In genomic region chr14:103594265-103594664, GRCh38 we compare ENCODE assay signal across 9 cellular contexts. TPM values are rescaled to one million over a fixed set of nuclear protein-coding genes. Genes with fewer than 3 reads are reported as not detected.
DNase-seq lines count a peak whose midpoint lies in the region; FAIRE-seq and TF ChIP-seq lines count a peak whose summit lies in the region.
"Had no signal": no experiment of that assay in that cellular context is flagged by ENCODE, and none has a peak within 500 bp of the region (broad histone marks: within the 10 kb centered on the region; RNA-seq: fewer than 3 reads in every experiment).

No MANE protein-coding gene starts in this region.

- FAIRE-seq in astrocyte (lab: Jason Lieb, UNC) = no peak

- WGBS in transverse colon (ENCODE audit: low coverage in 1 of 2), 2 donors = 83 to 84% methylated on average over 1 to 9 of the region's 11 CpGs

- peaks cover 8% of the 10 kb centered on the region for H3K36me3 Mint-ChIP-seq in astrocyte (ENCODE audit: low read depth, unreplicated experiment)
- no peaks in the 10 kb centered on the region for H3K36me3 Mint-ChIP-seq in activated T-helper 1 cell treated with anti-CD3 and anti-CD28 coated beads, Interleukin-12 subunit alpha, Interleukin-12 subunit beta, Interleukin-2, Interleukin-4 antibody, amounts not matched to agents 30 ng/mL and 10 ng/mL and 1 ng/mL, durations not matched to agents 14 hours and 24 hours and 36 hours (ENCODE audit: low read depth)

- no peaks in the 10 kb centered on the region for H3K27me3 Mint-ChIP-seq in astrocyte (ENCODE audit: low read depth, unreplicated experiment)
- no peaks in the 10 kb centered on the region for H3K27me3 Mint-ChIP-seq in activated T-helper 1 cell treated with anti-CD3 and anti-CD28 coated beads, Interleukin-12 subunit alpha, Interleukin-12 subunit beta, Interleukin-2, Interleukin-4 antibody, amounts not matched to agents 30 ng/mL and 10 ng/mL and 1 ng/mL, durations not matched to agents 14 hours and 24 hours and 36 hours (ENCODE audit: insufficient read depth)

- peak overlapping the region; percentile 25 for H3K4me3 Mint-ChIP-seq in astrocyte (ENCODE audit: unreplicated experiment)
- no peak overlapping the region for H3K4me3 Mint-ChIP-seq in activated T-helper 1 cell treated with anti-CD3 and anti-CD28 coated beads, Interleukin-12 subunit alpha, Interleukin-12 subunit beta, Interleukin-2, Interleukin-4 antibody, amounts not matched to agents 30 ng/mL and 10 ng/mL and 1 ng/mL, durations not matched to agents 14 hours and 24 hours and 36 hours

- no peaks in the 10 kb centered on the region for H3K79me2 ChIP-seq in astrocyte (ENCODE audit: insufficient read depth, low read length)

- no peaks in the 10 kb centered on the region for H3K27me3 ChIP-seq in astrocyte (ENCODE audit: insufficient read depth, low read length)
- no peaks in the 10 kb centered on the region for H3K27me3 ChIP-seq in transverse colon
- H3K27me3 ChIP-seq: BLaER1 treated with 17β-estradiol and CSF1 and Interleukin-3, amounts not matched to agents 10 nM and 100 nM had no signal

- no peak overlapping the region for H2AFZ ChIP-seq in astrocyte (ENCODE audit: low read depth, low read length)

- H3K4me1 Mint-ChIP-seq in astrocyte (ENCODE audit: low read depth, unreplicated experiment) = peaks cover 28% of the 10 kb centered on the region
- no peaks in the 10 kb centered on the region for H3K4me1 Mint-ChIP-seq in activated T-helper 1 cell treated with anti-CD3 and anti-CD28 coated beads, Interleukin-12 subunit alpha, Interleukin-12 subunit beta, Interleukin-2, Interleukin-4 antibody, amounts not matched to agents 30 ng/mL and 10 ng/mL and 1 ng/mL, durations not matched to agents 14 hours and 24 hours and 36 hours (ENCODE audit: low read depth)

- H3K36me3 ChIP-seq in astrocyte (ENCODE audit: insufficient read depth, low read length) = no peaks in the 10 kb centered on the region
- H3K36me3 ChIP-seq in transverse colon = no peaks in the 10 kb centered on the region

- peaks cover 8% of the 10 kb centered on the region for H4K20me1 ChIP-seq in astrocyte (ENCODE audit: insufficient read depth, low read length)

- no peaks in the 10 kb centered on the region for H3K9me3 Mint-ChIP-seq in astrocyte (ENCODE audit: unreplicated experiment)
- H3K9me3 Mint-ChIP-seq in activated T-helper 1 cell treated with anti-CD3 and anti-CD28 coated beads, Interleukin-12 subunit alpha, Interleukin-12 subunit beta, Interleukin-2, Interleukin-4 antibody, amounts not matched to agents 30 ng/mL and 10 ng/mL and 1 ng/mL, durations not matched to agents 14 hours and 24 hours and 36 hours = no peaks in the 10 kb centered on the region

- peak overlapping the region; percentile 69 for H3K9ac ChIP-seq in astrocyte (ENCODE audit: low read length)
- H3K9ac ChIP-seq: BLaER1 treated with 17β-estradiol and CSF1 and Interleukin-3, amounts not matched to agents 10 nM and 100 nM had no signal

- TF ChIP-seq EP300 in transverse colon (IDR thresholded peaks at IDR 0.05; ENCODE audit: low read depth) = no peak

- H3K4me1 ChIP-seq in astrocyte (ENCODE audit: insufficient read depth, low read length) (peaks cover 43% of the 10 kb centered on the region), transverse colon (peaks cover 0 to 10% (median 0%) of the 10 kb centered on the region in 4 donors)

- peak overlapping the region; percentile 79 for H3K4me2 ChIP-seq in astrocyte (ENCODE audit: low read length)

- peak; percentile 38 for DNase-seq in NCI-H748 (lab: John Stamatoyannopoulos, UW; ENCODE audit: unreplicated experiment)
- DNase-seq in NCI-H748 treated with DMSO at 0.1 percent for 48 hours (lab: John Stamatoyannopoulos, UW) = no peak
- DNase-seq in astrocyte (ENCODE audit: low read depth) = peak; percentile 79
- DNase-seq in inferior parietal cortex (ENCODE audit: extremely low spot score) = peak; percentile 82
- DNase-seq in transverse colon = no peak
- no peak for DNase-seq in NCI-H446 (lab: John Stamatoyannopoulos, UW)
- no peak for DNase-seq in HUDEP-2 (lab: John Stamatoyannopoulos, UW; ENCODE audit: unreplicated experiment in 76 of 76)
- no peak for DNase-seq in activated T-helper 1 cell treated with anti-CD3 and anti-CD28 coated beads, Interleukin-12 subunit alpha, Interleukin-12 subunit beta, Interleukin-2, Interleukin-4 antibody, amounts not matched to agents 30 ng/mL and 10 ng/mL and 1 ng/mL, durations not matched to agents 14 hours and 24 hours and 36 hours (ENCODE audit: low spot score)

- TF ChIP-seq CTCF in astrocyte (IDR thresholded peaks at IDR 0.05; ENCODE audit: insufficient read depth, low read depth, low read length) (no peak), transverse colon (IDR thresholded peaks at IDR 0.05) (no peak)

- no peak for TF ChIP-seq POLR2A in transverse colon (IDR thresholded peaks at IDR 0.05)

- H3K9me3 ChIP-seq in astrocyte (ENCODE audit: insufficient read depth, low read depth, low read length) (no peaks in the 10 kb centered on the region), transverse colon (no peaks in the 10 kb centered on the region)
- H3K9me3 ChIP-seq: BLaER1 treated with 17β-estradiol and CSF1 and Interleukin-3, amounts not matched to agents 10 nM and 100 nM had no signal

- in situ Hi-C loops in transverse colon (cut with MboI; ENCODE audit: low pct_ligation_motif_present in 1 of 4, low pct_unique_long_range_greater_than_20kb in 1 of 4, low sequenced_read_pairs in 3 of 4) = loop anchor here in 1 of 4 donors (25.0 kb wide), 1 partner anchor 318 kb away; a partner anchor contains a TSS

- H3K27ac ChIP-seq in astrocyte (ENCODE audit: low read depth, low read length) (peak overlapping the region; percentile 80), transverse colon (peak overlapping the region in 3 of 4 donors; percentile 23 to 54 (median 54))
- H3K27ac ChIP-seq: BLaER1 treated with 17β-estradiol and CSF1 and Interleukin-3, amounts not matched to agents 10 nM and 100 nM had no signal

- peak overlapping the region; percentile 90 for H3K27ac Mint-ChIP-seq in astrocyte (ENCODE audit: unreplicated experiment)
- no peak overlapping the region for H3K27ac Mint-ChIP-seq in activated T-helper 1 cell treated with anti-CD3 and anti-CD28 coated beads, Interleukin-12 subunit alpha, Interleukin-12 subunit beta, Interleukin-2, Interleukin-4 antibody, amounts not matched to agents 30 ng/mL and 10 ng/mL and 1 ng/mL, durations not matched to agents 14 hours and 24 hours and 36 hours

- peak overlapping the region; percentile 3 for H3K4me3 ChIP-seq in astrocyte (ENCODE audit: insufficient read depth, low read depth, low read length)
- no peak overlapping the region for H3K4me3 ChIP-seq in transverse colon
- H3K4me3 ChIP-seq: BLaER1 treated with 17β-estradiol and CSF1 and Interleukin-3, amounts not matched to agents 10 nM and 100 nM had no signal

- intact Hi-C loops in transverse colon (cut with DNase I; ENCODE audit: low total_unique reads) = no loop called here
- intact Hi-C loops in activated T-helper 1 cell treated with anti-CD3 and anti-CD28 coated beads, Interleukin-12 subunit alpha, Interleukin-12 subunit beta, Interleukin-2, Interleukin-4 antibody, amounts not matched to agents 30 ng/mL and 10 ng/mL and 1 ng/mL, durations not matched to agents 14 hours and 24 hours and 36 hours (cut with micrococcal nuclease) = no loop called here

RNA-seq across cellular contexts. Expression of gene COA8, which starts 31.5 kb away (rescaled TPM):
- total RNA-seq in astrocyte (56.2 TPM in 2 replicates), transverse colon (10 to 100 TPM in 2 of 4 donors, 1 to 10 TPM in 1, not detected in 1; 1.5 to 17.1 (median 15.2) TPM)
- 37.2 and 39.7 TPM in 2 replicates for total RNA-seq in activated T-helper 1 cell treated with anti-CD3 and anti-CD28 coated beads, Interleukin-12 subunit alpha, Interleukin-12 subunit beta, Interleukin-2, Interleukin-4 antibody, amounts not matched to agents 30 ng/mL and 10 ng/mL and 1 ng/mL, durations not matched to agents 14 hours and 24 hours and 36 hours

RNA-seq across cellular contexts. Expression of gene BAG5, which starts 31.8 kb away (rescaled TPM):
- total RNA-seq in astrocyte (32.3 and 35.2 TPM in 2 replicates), transverse colon (10 to 100 TPM; 10.8 to 26.3 (median 23.9) TPM)
- 33.8 and 34.1 TPM in 2 replicates for total RNA-seq in activated T-helper 1 cell treated with anti-CD3 and anti-CD28 coated beads, Interleukin-12 subunit alpha, Interleukin-12 subunit beta, Interleukin-2, Interleukin-4 antibody, amounts not matched to agents 30 ng/mL and 10 ng/mL and 1 ng/mL, durations not matched to agents 14 hours and 24 hours and 36 hours

RNA-seq across cellular contexts. Expression of gene KLC1, which starts 34.7 kb away (rescaled TPM):
- total RNA-seq in astrocyte = 226 and 238 TPM in 2 replicates
- 100 to 1,000 TPM; 205 to 427 (median 291) TPM for total RNA-seq in transverse colon
- 148 and 150 TPM in 2 replicates for total RNA-seq in activated T-helper 1 cell treated with anti-CD3 and anti-CD28 coated beads, Interleukin-12 subunit alpha, Interleukin-12 subunit beta, Interleukin-2, Interleukin-4 antibody, amounts not matched to agents 30 ng/mL and 10 ng/mL and 1 ng/mL, durations not matched to agents 14 hours and 24 hours and 36 hours

Comparison
In these comparisons a context has a peak if more than half of its experiments do, and no peak if none do; other contexts are left out.
1. DNase-seq: peak in NCI-H748 (single experiment), astrocyte (single experiment) and inferior parietal cortex (single experiment); none in NCI-H748 treated with DMSO at 0.1 percent for 48 hours (single experiment), transverse colon (single experiment), NCI-H446 (0 of 2), HUDEP-2 (0 of 76) and activated T-helper 1 cell treated with anti-CD3 and anti-CD28 coated beads, Interleukin-12 subunit alpha, Interleukin-12 subunit beta, Interleukin-2, Interleukin-4 antibody, amounts not matched to agents 30 ng/mL and 10 ng/mL and 1 ng/mL, durations not matched to agents 14 hours and 24 hours and 36 hours (single experiment).